Comparison of ENCODE assay signal across 9 cellular contexts in the genomic region with DNA sequence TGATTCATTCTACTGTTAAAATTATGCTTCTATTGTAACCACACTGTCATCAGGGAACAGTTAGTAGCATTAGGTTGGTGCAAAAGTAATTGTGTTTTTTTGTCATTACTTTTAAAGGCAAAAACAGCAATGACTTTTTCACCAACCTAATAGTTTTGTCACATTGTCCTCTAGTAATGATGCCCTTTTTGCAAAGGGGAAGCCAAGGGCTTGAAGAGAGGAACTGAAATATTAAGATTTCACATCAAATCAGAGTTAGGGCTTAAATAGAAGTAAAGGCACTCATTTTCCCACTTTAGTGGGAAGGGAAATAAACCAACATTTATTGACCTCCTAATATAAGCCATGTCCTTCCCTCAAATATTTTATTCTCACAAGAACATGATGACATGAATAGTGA.
"Had no signal": no experiment of that assay in that cellular context is flagged by ENCODE, and none has a peak within 500 bp of the region (broad histone marks: within the 10 kb centered on the region; RNA-seq: fewer than 3 reads in every experiment).

No MANE protein-coding gene starts in this region.

- FAIRE-seq: HepG2, HTR-8/SVneo, K562 had no signal

- H3K4me2 ChIP-seq: KMS-11 had no signal

- ATAC-seq: HepG2, K562 had no signal

- H3K27ac Mint-ChIP-seq: IgD-negative memory B cell had no signal

- H3K4me1 Mint-ChIP-seq: IgD-negative memory B cell had no signal

- H3K9ac ChIP-seq: KMS-11 had no signal

- H3K4me3 ChIP-seq: K562 had no signal

- DNase-seq: IMR-90, KBM-7, KG1 had no signal

- H3K36me3 Mint-ChIP-seq: IgD-negative memory B cell had no signal

- H3K27ac ChIP-seq: HL-60, KMS-11 had no signal
